ENCODE assay signal across 21 cellular contexts in the genomic region with DNA sequence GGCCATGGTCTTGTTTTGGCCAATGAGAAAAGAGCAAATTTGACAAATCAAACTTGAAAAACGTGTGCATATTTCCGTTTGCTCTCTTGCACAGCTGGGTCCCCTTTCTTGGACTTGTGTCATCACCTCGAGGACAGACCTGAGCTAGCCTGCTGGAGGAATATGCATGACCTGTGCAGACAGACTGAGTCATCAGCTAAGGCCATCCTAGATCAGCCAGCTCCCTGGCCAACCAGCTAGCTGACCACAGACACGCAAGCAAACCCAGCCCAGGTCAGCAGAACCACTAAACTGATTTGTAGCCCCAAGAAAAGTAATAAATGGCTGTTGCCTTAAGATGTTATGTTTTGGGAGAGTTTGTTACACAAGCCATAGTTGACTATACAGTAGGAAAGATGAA.
"Had no signal": no experiment of that assay in that cellular context is flagged by ENCODE, and none has a peak within 500 bp of the region (broad histone marks: within the 10 kb centered on the region; RNA-seq: fewer than 3 reads in every experiment).

No MANE protein-coding gene starts in this region.

- H3K27me3 ChIP-seq: body of pancreas, neutrophil, pancreas, suprapubic skin, tibial nerve had no signal

- H3K36me3 ChIP-seq: left ventricle myocardium inferior, neutrophil, pancreas, suprapubic skin, tibial nerve had no signal

- H3K27ac ChIP-seq: body of pancreas, left ventricle myocardium inferior, neutrophil, pancreas, psoas muscle, suprapubic skin, tibial nerve, VCaP had no signal

- H3K4me1 ChIP-seq: body of pancreas, pancreas, psoas muscle, suprapubic skin, tibial nerve had no signal

- DNase-seq: activated CD4-positive, alpha-beta T cell treated with anti-CD3 and anti-CD28 coated beads, Interleukin-2, amount 50 U/mL, for 1 hour; activated CD8-positive, alpha-beta T cell treated with anti-CD3 and anti-CD28 coated beads, Interleukin-2, amount 10 ng/mL, durations not matched to agents 7 days and 5 days; activated gamma-delta T cell; activated naive CD4-positive, alpha-beta T cell treated with anti-CD3 and anti-CD28 coated beads, Interleukin-2, amount 50 U/mL, for 16 hours; activated naive CD8-positive, alpha-beta T cell treated with anti-CD3 and anti-CD28 coated beads, Interleukin-2, amount 50 U/mL, for 24 hours; body of pancreas; effector CD4-positive, alpha-beta T cell; immature natural killer cell; kidney glomerular epithelial cell; left ventricle myocardium inferior; mammary epithelial cell; midbrain; pancreas; psoas muscle; right cardiac atrium; stimulated activated CD4-positive, alpha-beta T cell treated with anti-CD3 and anti-CD28 coated beads, Interleukin-1b, Interleukin-23, amount 100 ng/mL, for 48 hours; stimulated activated naive CD8-positive, alpha-beta T cell treated with anti-CD3 and anti-CD28 coated beads, Interleukin-15, amount 100 ng/mL, for 72 hours had no signal

- H3K4me3 ChIP-seq: body of pancreas, left ventricle myocardium inferior, pancreas, psoas muscle, suprapubic skin, tibial nerve had no signal

- H3K9me3 ChIP-seq: body of pancreas, left ventricle myocardium inferior, neutrophil, pancreas, psoas muscle, suprapubic skin, tibial nerve had no signal
